Comparison of ENCODE assay signal across 11 cellular contexts in the genomic region with DNA sequence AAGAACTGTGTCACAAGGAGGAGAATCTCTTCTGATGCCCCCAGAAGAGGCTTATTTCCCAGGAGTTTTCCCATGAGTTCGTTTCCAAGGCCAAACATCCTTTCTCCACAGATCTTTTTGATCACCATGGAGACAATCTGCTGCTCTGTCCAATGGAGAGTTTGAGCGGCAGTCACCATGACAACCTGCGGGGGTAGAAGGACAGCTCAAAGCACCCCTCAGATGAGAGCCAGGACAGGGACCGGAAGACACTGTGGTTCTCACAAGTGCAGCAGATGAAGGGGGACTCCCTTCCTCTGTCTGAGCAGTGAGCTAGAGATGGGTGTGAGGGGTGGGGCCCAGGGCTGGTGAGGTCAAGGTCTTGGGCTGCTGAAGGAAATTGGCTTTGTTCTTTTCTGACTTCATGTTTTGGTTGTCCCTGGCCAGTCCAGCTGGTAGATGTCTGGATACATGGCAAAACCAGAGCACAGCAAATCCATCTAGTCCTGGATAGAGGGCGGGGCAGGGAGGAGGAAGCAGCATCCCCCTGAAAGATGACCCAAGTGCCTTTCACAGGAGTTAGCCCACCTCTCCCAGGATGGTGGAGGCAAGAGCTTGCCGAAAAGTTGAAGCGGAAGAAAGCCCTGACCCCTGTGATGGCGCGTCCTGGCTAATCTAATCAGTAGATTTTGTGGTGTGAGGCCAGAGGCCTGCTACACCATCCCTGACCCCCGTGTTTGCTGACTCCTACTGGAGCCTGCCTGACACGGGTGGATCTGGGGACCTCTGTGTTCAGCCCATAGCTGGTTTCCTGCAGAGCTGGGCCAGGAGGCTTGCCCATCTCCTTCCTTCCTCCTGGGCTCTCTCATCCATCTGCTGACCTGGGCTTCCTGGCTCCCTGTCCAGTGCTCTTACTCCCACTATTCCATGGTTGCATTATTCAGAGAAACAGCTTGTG. TPM values are rescaled to one million over a fixed set of nuclear protein-coding genes. Genes with fewer than 3 reads are reported as not detected.
DNase-seq lines count a peak whose midpoint lies in the region; ATAC-seq and TF ChIP-seq lines count a peak whose summit lies in the region.
"Had no signal": no experiment of that assay in that cellular context is flagged by ENCODE, and none has a peak within 500 bp of the region (broad histone marks: within the 10 kb centered on the region; RNA-seq: fewer than 3 reads in every experiment).

No MANE protein-coding gene starts in this region.

- no peak overlapping the region for H3K27ac Mint-ChIP-seq in activated naive CD8-positive, alpha-beta T cell treated with anti-CD3 and anti-CD28 coated beads for 36 hours
- H3K27ac Mint-ChIP-seq: T-helper 2 cell treated with Interferon-gamma antibody and Interleukin-4, amounts not matched to agents 5 μg/mL and 100 μg/mL, for 36 hours had no signal

- H3K4me3 Mint-ChIP-seq in activated naive CD8-positive, alpha-beta T cell treated with anti-CD3 and anti-CD28 coated beads for 36 hours: no peak overlapping the region
- H3K4me3 Mint-ChIP-seq: T-helper 2 cell treated with Interferon-gamma antibody and Interleukin-4, amounts not matched to agents 5 μg/mL and 100 μg/mL, for 36 hours had no signal

- H3K4me2 ChIP-seq in neural cell (ENCODE audit: low read length): peak overlapping the region; percentile 22

- no peak for TF ChIP-seq RAD21 in neural cell (conservative IDR thresholded peaks at IDR 0.05)

- CTCF ChIA-PET in GM10248 (lab: Yijun Ruan, JAX): interaction anchor here (1.0 to 8.0 kb wide), 4 partner anchors 15 to 250 kb away, joined by 3 to 57 read pairs (median 4); no protein-coding TSS in a partner anchor

- peak overlapping the region; percentile 45 for H3K27ac ChIP-seq in neural cell (ENCODE audit: low read length)
- H3K27ac ChIP-seq in tibial nerve: no peak overlapping the region

- no peaks in the 10 kb centered on the region for H3K27me3 Mint-ChIP-seq in activated naive CD8-positive, alpha-beta T cell treated with anti-CD3 and anti-CD28 coated beads for 36 hours

- H2AFZ ChIP-seq in neural cell (ENCODE audit: low read depth, low read length): no peak overlapping the region

- H3K4me1 Mint-ChIP-seq in activated naive CD8-positive, alpha-beta T cell treated with anti-CD3 and anti-CD28 coated beads for 36 hours: no peaks in the 10 kb centered on the region

- no peaks in the 10 kb centered on the region for H3K9me3 ChIP-seq in neural cell (ENCODE audit: low read length)
- H3K9me3 ChIP-seq in tibial nerve: no peaks in the 10 kb centered on the region

- no peaks in the 10 kb centered on the region for H3K36me3 ChIP-seq in neural cell (ENCODE audit: insufficient read depth, low read length)
- no peaks in the 10 kb centered on the region for H3K36me3 ChIP-seq in tibial nerve

- H3K4me3 ChIP-seq in neural cell (ENCODE audit: low read length) (peak overlapping the region; percentile 30), tibial nerve (no peak overlapping the region)

- H3F3A ChIP-seq in neural cell (ENCODE audit: insufficient read depth, low read length, poor library complexity, severe bottlenecking): no peaks in the 10 kb centered on the region

- H3K27me3 ChIP-seq in neural cell (ENCODE audit: insufficient read depth, low read depth, low read length): no peaks in the 10 kb centered on the region
- H3K27me3 ChIP-seq in tibial nerve: no peaks in the 10 kb centered on the region

- H3K9me2 ChIP-seq in neural cell (ENCODE audit: insufficient read depth, low read length): no peaks in the 10 kb centered on the region

- TF ChIP-seq EP300 in neural cell (conservative IDR thresholded peaks at IDR 0.05; ENCODE audit: poor library complexity, severe bottlenecking): no peak
- TF ChIP-seq EP300 in tibial nerve (IDR thresholded peaks at IDR 0.05): no peak

- ATAC-seq in GM19351 (IDR thresholded peaks at IDR 0.05; ENCODE audit: unreplicated experiment) (peak; percentile 100), HG03025 (IDR thresholded peaks at IDR 0.05; ENCODE audit: low FRiP score, unreplicated experiment) (no peak)

- in situ Hi-C loops in ACHN (cut with HindIII; ENCODE audit: low pct_ligation_motif_present, low pct_unique_long_range_greater_than_20kb, low sequenced_read_pairs): no loop called here

- POLR2A ChIA-PET in GM10248 (lab: Yijun Ruan, JAX): no interaction called here

- no peaks in the 10 kb centered on the region for H3K4me1 ChIP-seq in tibial nerve

- WGBS in tibial nerve, 2 donors: 69 to 71% methylated on average over 11 of the region's 11 CpGs

- H3K79me2 ChIP-seq in neural cell (replicated peaks; ENCODE audit: insufficient read depth, low read length): no peaks in the 10 kb centered on the region

- H3K9me3 Mint-ChIP-seq in activated naive CD8-positive, alpha-beta T cell treated with anti-CD3 and anti-CD28 coated beads for 36 hours: no peaks in the 10 kb centered on the region
- H3K9me3 Mint-ChIP-seq: T-helper 2 cell treated with Interferon-gamma antibody and Interleukin-4, amounts not matched to agents 5 μg/mL and 100 μg/mL, for 36 hours had no signal

- H4K20me1 ChIP-seq in neural cell (ENCODE audit: insufficient read depth): no peaks in the 10 kb centered on the region

- no peaks in the 10 kb centered on the region for H3K36me3 Mint-ChIP-seq in activated naive CD8-positive, alpha-beta T cell treated with anti-CD3 and anti-CD28 coated beads for 36 hours

- TF ChIP-seq CTCF in GM10248 (IDR thresholded peaks at IDR 0.05; ENCODE audit: control extremely low read depth, extremely low read depth, low read depth, missing control alignments): no peak
- no peak for TF ChIP-seq CTCF in neural cell (IDR thresholded peaks at IDR 0.05; ENCODE audit: poor library complexity, severe bottlenecking)
- TF ChIP-seq CTCF in tibial nerve (IDR thresholded peaks at IDR 0.05): no peak

- TF ChIP-seq POLR2A in tibial nerve (IDR thresholded peaks at IDR 0.05): no peak

- DNase-seq in GM10248 (ENCODE audit: extremely low spot score) (peak; percentile 60), ACHN (no peak), tibial nerve (ENCODE audit: low spot score in 2 of 2) (no peak), ecto neural progenitor cell (ENCODE audit: low spot score) (no peak)
- DNase-seq in activated naive CD8-positive, alpha-beta T cell treated with anti-CD3 and anti-CD28 coated beads for 36 hours: peak; percentile 8
- DNase-seq: activated T-cell treated with anti-CD3 and anti-CD28 coated beads, Interleukin-2, amount 50 U/mL, for 1 hour; dermis blood vessel endothelial cell had no signal

- no peak overlapping the region for H3K9ac ChIP-seq in neural cell (ENCODE audit: low read length)

TF ChIP-seq in neural cell, 6 proteins besides CTCF, POLR2A, EP300 and RAD21:
- TF ChIP-seq REST (IDR thresholded peaks at IDR 0.05; ENCODE audit: borderline replicate concordance) (no peak), SMC3 (conservative IDR thresholded peaks at IDR 0.05; ENCODE audit: poor library complexity) (no peak)

RNA-seq across cellular contexts. Expression of gene DHRS2, which starts 24.4 kb away (rescaled TPM):
- total RNA-seq in activated naive CD8-positive, alpha-beta T cell treated with anti-CD3 and anti-CD28 coated beads for 36 hours: 10 to 100 TPM; 10.4 to 11.6 TPM
- 1.3 and 2.1 TPM in 2 replicates for polyA plus RNA-seq in neural cell
- 0.69 and 1.5 TPM in 2 replicates for polyA minus RNA-seq in neural cell
- total RNA-seq in tibial nerve: under 1 TPM in 1 of 4 donors, not detected in 3; 0.90 TPM

Comparison
In these comparisons a context has a peak if more than half of its experiments do, and no peak if none do; other contexts are left out.
1. DNase-seq: peak in GM10248 (single experiment) and activated naive CD8-positive, alpha-beta T cell treated with anti-CD3 and anti-CD28 coated beads for 36 hours (single experiment); none in ACHN (single experiment), tibial nerve (0 of 2) and ecto neural progenitor cell (single experiment).
2. RNA of gene DHRS2, which starts 24.4 kb away (total RNA-seq): 10.4 to 11.6 TPM in activated naive CD8-positive, alpha-beta T cell treated with anti-CD3 and anti-CD28 coated beads for 36 hours; 0.90 TPM in tibial nerve; every median in the first group is over 4 times any median in the second.